In genomic region chr17:49464049-49464448, GRCh38 we compare ENCODE assay signal across 36 cellular contexts.
"Had no signal": no experiment of that assay in that cellular context is flagged by ENCODE, and none has a peak within 500 bp of the region (broad histone marks: within the 10 kb centered on the region; RNA-seq: fewer than 3 reads in every experiment).

No MANE protein-coding gene starts in this region.

- DNase-seq: Karpas-422, Kasumi-1, MG63, MM.1S, MV-4-11, NCI-H1048, NCI-H1092, NCI-H1092 treated with DMSO at 0.1 percent for 48 hours, NCI-H1105, NCI-H1105 treated with DMSO at 0.1 percent for 48 hours, NCI-H1417, NCI-H1417 treated with DMSO at 0.1 percent for 48 hours, NCI-H1436, NCI-H1436 treated with DMSO at 0.1 percent for 48 hours, NCI-H146, NCI-H1694, NCI-H1694 treated with DMSO at 0.1 percent for 48 hours, NCI-H187, NCI-H187 treated with DMSO at 0.1 percent for 48 hours, NCI-H1930, NCI-H2029, NCI-H2029 treated with DMSO at 0.1 percent for 48 hours, NCI-H2081, NCI-H2081 treated with DMSO at 0.1 percent for 48 hours, NCI-H2107, NCI-H2171, NCI-H2171 treated with DMSO at 0.1 percent for 48 hours, NCI-H2227 treated with DMSO at 0.1 percent for 48 hours, NCI-H226, NCI-H345, NCI-H446, NCI-H446 treated with DMSO at 0.1 percent for 48 hours, NCI-H510A, NCI-H510A treated with DMSO at 0.1 percent for 48 hours, NCI-H524, NCI-H524 treated with DMSO at 0.1 percent for 48 hours had no signal

- H3K36me3 ChIP-seq: MG63 had no signal

- H3K4me3 ChIP-seq: MG63 had no signal
